Comparison of ENCODE assay signal across 20 cellular contexts in the genomic region with DNA sequence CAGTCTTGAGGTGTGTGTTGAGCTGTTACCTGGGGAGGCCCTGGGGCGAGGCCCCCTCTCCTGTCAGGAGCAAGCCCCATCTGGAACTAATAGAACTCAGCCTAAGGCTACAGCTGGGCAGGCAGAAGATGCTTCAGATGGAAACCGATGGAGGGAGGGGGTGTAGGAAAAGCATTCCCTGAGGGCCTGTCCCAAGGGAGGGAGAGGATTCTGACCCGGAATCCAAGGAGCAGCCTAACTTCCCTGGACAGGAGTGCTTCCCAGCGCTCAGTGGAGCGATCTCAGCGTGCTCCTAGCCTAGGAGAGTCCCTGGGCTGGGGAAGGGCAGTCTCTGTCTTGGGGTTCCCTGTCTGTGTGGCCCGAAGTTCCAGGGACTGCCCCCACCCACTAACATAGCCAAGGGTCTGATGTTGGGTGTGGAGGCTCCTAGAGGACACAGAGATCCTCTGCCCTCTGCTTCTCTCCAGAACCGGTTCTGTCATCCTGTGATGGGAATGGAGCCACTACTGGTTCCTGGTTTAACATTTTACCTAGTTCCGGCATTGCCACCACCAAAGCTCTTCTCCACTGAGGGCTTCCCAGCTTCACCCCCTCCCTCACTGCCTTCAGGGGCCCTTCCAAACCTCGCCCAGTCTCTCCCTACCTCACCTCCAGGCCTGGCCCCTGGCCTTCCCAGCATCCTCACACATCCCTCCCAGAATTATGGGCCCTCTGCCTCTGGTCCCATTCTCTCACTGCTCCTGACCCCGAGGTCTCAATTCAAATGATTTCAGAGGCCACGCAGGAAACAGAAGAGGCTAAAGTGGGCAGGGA. TPM values are rescaled to one million over a fixed set of nuclear protein-coding genes. Genes with fewer than 3 reads are reported as not detected.
DNase-seq lines count a peak whose midpoint lies in the region; ATAC-seq, FAIRE-seq and TF ChIP-seq lines count a peak whose summit lies in the region.
"Had no signal": no experiment of that assay in that cellular context is flagged by ENCODE, and none has a peak within 500 bp of the region (broad histone marks: within the 10 kb centered on the region; RNA-seq: fewer than 3 reads in every experiment).

No MANE protein-coding gene starts in this region.

- TF ChIP-seq CTCF in D721Med (IDR thresholded peaks at IDR 0.05; ENCODE audit: insufficient read depth, missing control alignments), result no peak
- no peak for TF ChIP-seq CTCF in LNCaP clone FGC (IDR thresholded peaks at IDR 0.05; ENCODE audit: control insufficient read depth, extremely low read depth, insufficient read depth)
- no peak for TF ChIP-seq CTCF in neural progenitor cell (IDR thresholded peaks at IDR 0.05)

- no peak overlapping the region for H3K9ac ChIP-seq in adipocyte (ENCODE audit: low read length)
- no peak overlapping the region for H3K9ac ChIP-seq in neural progenitor cell

- peak overlapping the region; percentile 69 for H3K4me3 Mint-ChIP-seq in neural progenitor cell
- H3K4me3 Mint-ChIP-seq in activated CD4-positive, alpha-beta memory T cell treated with anti-CD3 and anti-CD28 coated beads, Interleukin-2, amount 10 ng/mL, durations not matched to agents 7 days and 5 days, result no peak overlapping the region
- H3K4me3 Mint-ChIP-seq: activated CD8-positive, alpha-beta T cell treated with anti-CD3 and anti-CD28 coated beads, Interleukin-2, amount 10 ng/mL, durations not matched to agents 7 days and 5 days; T-helper 1 cell treated with Interleukin-12 subunit alpha and Interleukin-12 subunit beta and Interleukin-4 antibody, amounts not matched to agents 30 μg/mL and 1 μg/mL, for 36 hours had no signal

- H3F3A ChIP-seq in neural progenitor cell (ENCODE audit: low read depth), result peaks cover 6% of the 10 kb centered on the region

- ATAC-seq in HG02852 (IDR thresholded peaks at IDR 0.05; ENCODE audit: unreplicated experiment), result no peak
- ATAC-seq in GM18505 (IDR thresholded peaks at IDR 0.05; ENCODE audit: unreplicated experiment), result no peak
- ATAC-seq: left ventricle myocardium superior, Right ventricle myocardium inferior, sciatic nerve had no signal

- no peak overlapping the region for H3K4me3 ChIP-seq in LNCaP clone FGC (ENCODE audit: low read depth, low read length)
- no peak overlapping the region for H3K4me3 ChIP-seq in adipocyte (ENCODE audit: low read length)
- H3K4me3 ChIP-seq in neural progenitor cell, result no peak overlapping the region
- H3K4me3 ChIP-seq: esophagus squamous epithelium, MG63, stomach had no signal

- peaks cover 3% of the 10 kb centered on the region for H3K36me3 Mint-ChIP-seq in neural progenitor cell
- H3K36me3 Mint-ChIP-seq in activated CD4-positive, alpha-beta memory T cell treated with anti-CD3 and anti-CD28 coated beads, Interleukin-2, amount 10 ng/mL, durations not matched to agents 7 days and 5 days (ENCODE audit: low read depth), result no peaks in the 10 kb centered on the region
- H3K36me3 Mint-ChIP-seq: activated naive CD8-positive, alpha-beta T cell treated with anti-CD3 and anti-CD28 coated beads, Interleukin-2, amount 10 ng/mL, durations not matched to agents 7 days and 5 days had no signal

- no peak overlapping the region for H3K27ac ChIP-seq in neural progenitor cell
- H3K27ac ChIP-seq: esophagus squamous epithelium, stomach had no signal

- FAIRE-seq in D721Med (lab: Jason Lieb, UNC), result no peak
- FAIRE-seq: bronchial epithelial cell, GM12891 had no signal

- peak; percentile 53 for DNase-seq in D721Med (ENCODE audit: insufficient read length, low spot score)
- DNase-seq in LNCaP clone FGC (ENCODE audit: low read depth), result peak; percentile 34
- peak; percentile 14 for DNase-seq in adipocyte (ENCODE audit: low read depth)
- DNase-seq in neural progenitor cell (ENCODE audit: low spot score), result no peak
- DNase-seq in stimulated activated CD8-positive, alpha-beta memory T cell treated with anti-CD3 and anti-CD28 coated beads, Interleukin-4, amount 100 ng/mL, for 48 hours, result no peak
- DNase-seq in activated CD4-positive, alpha-beta memory T cell treated with anti-CD3 and anti-CD28 coated beads, Interleukin-2, amount 10 ng/mL, durations not matched to agents 7 days and 5 days, result no peak
- DNase-seq: esophagus squamous epithelium, left ventricle myocardium superior, MG63, occipital lobe had no signal

- H3K36me3 ChIP-seq in adipocyte (ENCODE audit: control insufficient read depth, insufficient read depth, low read length, severe bottlenecking), result no peaks in the 10 kb centered on the region
- no peaks in the 10 kb centered on the region for H3K36me3 ChIP-seq in neural progenitor cell
- H3K36me3 ChIP-seq: esophagus squamous epithelium, MG63, stomach had no signal

- no peak overlapping the region for H2AFZ ChIP-seq in neural progenitor cell (replicated peaks)

- H3K4me1 ChIP-seq in adipocyte (ENCODE audit: control insufficient read depth, insufficient read depth, low read length) (no peaks in the 10 kb centered on the region), neural progenitor cell (peaks cover 12% of the 10 kb centered on the region)

- H3K27me3 ChIP-seq in adipocyte (replicated peaks; ENCODE audit: control insufficient read depth, insufficient read depth, low read length) (peaks cover 30% of the 10 kb centered on the region), neural progenitor cell (no peaks in the 10 kb centered on the region)
- H3K27me3 ChIP-seq: MG63 had no signal

- CTCF ChIA-PET in activated CD4-positive, alpha-beta memory T cell treated with anti-CD3 and anti-CD28 coated beads, Interleukin-2, amount 10 ng/mL, durations not matched to agents 7 days and 5 days (lab: Charles Lee), result no interaction called here

- peaks cover 5% of the 10 kb centered on the region for H3K27me3 Mint-ChIP-seq in neural progenitor cell (ENCODE audit: insufficient read depth, low read depth)
- H3K27me3 Mint-ChIP-seq in activated CD4-positive, alpha-beta memory T cell treated with anti-CD3 and anti-CD28 coated beads, Interleukin-2, amount 10 ng/mL, durations not matched to agents 7 days and 5 days, result peaks cover 11% of the 10 kb centered on the region

- H3K9me3 ChIP-seq in adipocyte (ENCODE audit: control insufficient read depth, low read length) (peaks cover 4% of the 10 kb centered on the region), neural progenitor cell (ENCODE audit: low read depth) (no peaks in the 10 kb centered on the region)
- H3K9me3 ChIP-seq: esophagus squamous epithelium, MG63, stomach had no signal

- H3K27ac Mint-ChIP-seq in neural progenitor cell, result peak overlapping the region; percentile 89
- H3K27ac Mint-ChIP-seq in activated CD4-positive, alpha-beta memory T cell treated with anti-CD3 and anti-CD28 coated beads, Interleukin-2, amount 10 ng/mL, durations not matched to agents 7 days and 5 days, result no peak overlapping the region

- no peak overlapping the region for H3K4me2 ChIP-seq in neural progenitor cell

- POLR2A ChIA-PET in activated CD4-positive, alpha-beta memory T cell treated with anti-CD3 and anti-CD28 coated beads, Interleukin-2, amount 10 ng/mL, durations not matched to agents 7 days and 5 days (lab: Charles Lee), result no interaction called here

- H3K9me3 Mint-ChIP-seq in neural progenitor cell, result no peaks in the 10 kb centered on the region
- H3K9me3 Mint-ChIP-seq in activated CD4-positive, alpha-beta memory T cell treated with anti-CD3 and anti-CD28 coated beads, Interleukin-2, amount 10 ng/mL, durations not matched to agents 7 days and 5 days, result peaks cover 6% of the 10 kb centered on the region

- H3K79me2 ChIP-seq in neural progenitor cell (ENCODE audit: low read depth), result no peaks in the 10 kb centered on the region

- H4K20me1 ChIP-seq in neural progenitor cell (ENCODE audit: low read depth), result no peaks in the 10 kb centered on the region

- TF ChIP-seq POLR2A in GM18505 (IDR thresholded peaks at IDR 0.05; ENCODE audit: borderline replicate concordance, extremely low read depth, insufficient read depth, insufficient read length), result no peak

- H3K4me1 Mint-ChIP-seq in neural progenitor cell, result peaks cover 45% of the 10 kb centered on the region
- H3K4me1 Mint-ChIP-seq in activated CD4-positive, alpha-beta memory T cell treated with anti-CD3 and anti-CD28 coated beads, Interleukin-2, amount 10 ng/mL, durations not matched to agents 7 days and 5 days, result peaks cover 3% of the 10 kb centered on the region

RNA-seq across cellular contexts. Expression of a gene that starts 58.7 kb away (rescaled TPM):
- 3.4 and 7.2 TPM in 2 replicates for total RNA-seq in neural progenitor cell (ENCODE audit: low replicate concordance)
- under 1 TPM; 0.33 to 0.35 TPM for total RNA-seq in activated CD4-positive, alpha-beta memory T cell treated with anti-CD3 and anti-CD28 coated beads, Interleukin-2, amount 10 ng/mL, durations not matched to agents 7 days and 5 days

Comparison
In these comparisons a context has a peak if more than half of its experiments do, and no peak if none do; other contexts are left out.
1. DNase-seq: peak in D721Med (single experiment), LNCaP clone FGC (single experiment) and adipocyte (single experiment); none in neural progenitor cell (single experiment), stimulated activated CD8-positive, alpha-beta memory T cell treated with anti-CD3 and anti-CD28 coated beads, Interleukin-4, amount 100 ng/mL, for 48 hours (single experiment) and activated CD4-positive, alpha-beta memory T cell treated with anti-CD3 and anti-CD28 coated beads, Interleukin-2, amount 10 ng/mL, durations not matched to agents 7 days and 5 days (single experiment).